ENCODE assay signal across 17 cellular contexts in genomic region chr14:90517431-90517841, GRCh38.
DNase-seq lines count a peak whose midpoint lies in the region; ATAC-seq and TF ChIP-seq lines count a peak whose summit lies in the region.
"Had no signal": no experiment of that assay in that cellular context is flagged by ENCODE, and none has a peak within 500 bp of the region (broad histone marks: within the 10 kb centered on the region; RNA-seq: fewer than 3 reads in every experiment).

No MANE protein-coding gene starts in this region.

- peak overlapping the region in 1 of 4 donors; percentile 29 for H3K27ac ChIP-seq in body of pancreas
- no peak overlapping the region for H3K27ac ChIP-seq in testis
- H3K27ac ChIP-seq: PC-9 had no signal

- 59 to 72% methylated on average over 10 of the region's 10 CpGs for WGBS in body of pancreas, 2 donors
- WGBS in testis, 2 donors: 65 to 77% methylated on average over 9 to 10 of the region's 10 CpGs

- TF ChIP-seq CTCF in body of pancreas (IDR thresholded peaks at IDR 0.05) (no peak), mucosa of descending colon (IDR thresholded peaks at IDR 0.05) (no peak), testis (IDR thresholded peaks at IDR 0.05) (no peak)

- H3K9me3 ChIP-seq in body of pancreas (no peaks in the 10 kb centered on the region), mucosa of descending colon (no peaks in the 10 kb centered on the region), testis (no peaks in the 10 kb centered on the region)
- H3K9me3 ChIP-seq: spleen had no signal

- intact Hi-C loops in body of pancreas (cut with DNase I): no loop called here
- intact Hi-C loops in mucosa of descending colon (cut with DNase I, micrococcal nuclease): loop anchor here (10.0 kb wide), 1 partner anchor 113 kb away; no protein-coding TSS in a partner anchor
- intact Hi-C loops in testis (cut with DNase I; ENCODE audit: low total_unique reads): no loop called here

- H3K4me3 ChIP-seq in body of pancreas (no peak overlapping the region), mucosa of descending colon (no peak overlapping the region), testis (no peak overlapping the region)
- H3K4me3 ChIP-seq: PC-9, spleen, tibial nerve had no signal

- H3K27me3 ChIP-seq in body of pancreas: no peaks in the 10 kb centered on the region
- H3K27me3 ChIP-seq in testis: no peaks in the 10 kb centered on the region
- H3K27me3 ChIP-seq: tibial nerve had no signal

- no peaks in the 10 kb centered on the region for H3K36me3 ChIP-seq in body of pancreas (replicated peaks in 1 of 2; ENCODE audit: insufficient read depth in 1 of 2, low read depth in 2 of 2)
- H3K36me3 ChIP-seq in mucosa of descending colon (ENCODE audit: low read depth): no peaks in the 10 kb centered on the region
- H3K36me3 ChIP-seq in testis (ENCODE audit: low read depth, missing control alignments): no peaks in the 10 kb centered on the region
- H3K36me3 ChIP-seq: spleen, tibial nerve had no signal

- TF ChIP-seq POLR2A in body of pancreas (IDR thresholded peaks at IDR 0.05) (no peak), testis (IDR thresholded peaks at IDR 0.05) (no peak)

- peaks cover 65% of the 10 kb centered on the region for H3K4me1 ChIP-seq in body of pancreas
- H3K4me1 ChIP-seq in mucosa of descending colon (ENCODE audit: low read depth): peaks cover 46% of the 10 kb centered on the region
- H3K4me1 ChIP-seq in testis: peaks cover 48% of the 10 kb centered on the region

- ATAC-seq in body of pancreas: no peak
- ATAC-seq in mucosa of descending colon: peak; percentile 32
- ATAC-seq in stimulated activated naive CD8-positive, alpha-beta T cell treated with anti-CD3 and anti-CD28 coated beads, Interleukin-15, Interleukin-2, amounts not matched to agents 100 U/mL and 50 U/mL, for 24 hours: no peak

- DNase-seq in DMS153 (lab: John Stamatoyannopoulos, UW): peak; percentile 45
- no peak for DNase-seq in DMS153 treated with DMSO at 0.1 percent for 48 hours (lab: John Stamatoyannopoulos, UW; ENCODE audit: unreplicated experiment)
- DNase-seq in body of pancreas: peak in 3 of 4 donors; percentile 46 to 63 (median 48)
- DNase-seq in mucosa of descending colon: peak; percentile 62 to 70 (median 68)
- peak; percentile 63 for DNase-seq in testis
- DNase-seq in hippocampal formation (lab: John Stamatoyannopoulos, UW): no peak
- no peak for DNase-seq in stimulated activated naive CD8-positive, alpha-beta T cell treated with anti-CD3 and anti-CD28 coated beads, Interleukin-15, Interleukin-2, amounts not matched to agents 100 U/mL and 50 U/mL, for 24 hours
- no peak for DNase-seq in SKM-1 (lab: John Stamatoyannopoulos, UW; ENCODE audit: unreplicated experiment)
- DNase-seq: 8988T; activated CD4-positive, alpha-beta T cell treated with anti-CD3 and anti-CD28 coated beads for 4 hours; activated gamma-delta T cell; DND-41; NCI-H2029 treated with DMSO at 0.1 percent for 48 hours; NCI-H774; spleen had no signal

Comparison
In these comparisons a context has a peak if more than half of its experiments do, and no peak if none do; other contexts are left out.
1. DNase-seq: peak in DMS153 (single experiment), body of pancreas (3 of 4), mucosa of descending colon (3 of 3) and testis (single experiment); none in DMS153 treated with DMSO at 0.1 percent for 48 hours (single experiment), hippocampal formation (0 of 2), stimulated activated naive CD8-positive, alpha-beta T cell treated with anti-CD3 and anti-CD28 coated beads, Interleukin-15, Interleukin-2, amounts not matched to agents 100 U/mL and 50 U/mL, for 24 hours (single experiment) and SKM-1 (single experiment).
2. intact Hi-C loops: an anchor here in mucosa of descending colon (10.0 kb wide); none called in body of pancreas and testis.